ENCODE assay signal across 17 cellular contexts in genomic region chr5:58094031-58094430, GRCh38.
DNase-seq lines count a peak whose midpoint lies in the region; ATAC-seq, FAIRE-seq and TF ChIP-seq lines count a peak whose summit lies in the region.
"Had no signal": no experiment of that assay in that cellular context is flagged by ENCODE, and none has a peak within 500 bp of the region (broad histone marks: within the 10 kb centered on the region; RNA-seq: fewer than 3 reads in every experiment).

No MANE protein-coding gene starts in this region.

- SMC1A ChIA-PET in GM12878 (lab: Charles Lee; ENCODE audit: uncharacterized antibody, unreplicated experiment), result no interaction called here

- H3K36me3 ChIP-seq in GM12878 (ENCODE audit: control insufficient read depth in 2 of 2, insufficient read depth in 2 of 2, low read length in 1 of 2) (no peaks in the 10 kb centered on the region), MG63 (no peaks in the 10 kb centered on the region)
- H3K36me3 ChIP-seq: vagina had no signal

- no peak for TF ChIP-seq RAD21 in GM12878 (IDR thresholded peaks at IDR 0.05; ENCODE audit: insufficient read depth, low read depth, low read length)

- no peak for TF ChIP-seq CTCF in GM12878 (IDR thresholded peaks at IDR 0.05 in 2 of 3, conservative IDR thresholded peaks at IDR 0.05 in 1 of 3; ENCODE audit: control insufficient read depth in 2 of 3, extremely low read depth in 1 of 3, insufficient read depth in 1 of 3, low read depth in 3 of 3, low read length in 3 of 3)
- TF ChIP-seq CTCF in GM13977 (IDR thresholded peaks at IDR 0.05; ENCODE audit: extremely low read depth, insufficient read depth, missing control alignments), result no peak

- no peak overlapping the region for H3K9ac ChIP-seq in GM12878 (ENCODE audit: control insufficient read depth, insufficient read depth, low read length)

- TF ChIP-seq POLR2A in GM12878 (IDR thresholded peaks at IDR 0.05; ENCODE audit: low read depth, low read length), result no peak

- H3K9me3 ChIP-seq in GM12878 (replicated peaks; ENCODE audit: control insufficient read depth, insufficient read depth, low read length), result no peaks in the 10 kb centered on the region
- no peaks in the 10 kb centered on the region for H3K9me3 ChIP-seq in MG63
- H3K9me3 ChIP-seq: psoas muscle, vagina had no signal

- H3K79me2 ChIP-seq in GM12878 (ENCODE audit: control insufficient read depth, insufficient read depth, low read length), result no peaks in the 10 kb centered on the region

- peak; percentile 4 for DNase-seq in stimulated activated CD4-positive, alpha-beta T cell treated with anti-CD3 and anti-CD28 coated beads, Interleukin-15, amount 100 ng/mL, for 24 hours
- no peak for DNase-seq in stimulated activated CD4-positive, alpha-beta T cell treated with anti-CD3 and anti-CD28 coated beads, Interleukin-4, amount 100 ng/mL, for 4 hours
- DNase-seq in LHCN-M2 (ENCODE audit: low read depth), result peak; percentile 23
- DNase-seq in GM12878 (ENCODE audit: low read depth, low spot score), result peak; percentile 3
- DNase-seq in MG63, result no peak
- DNase-seq in anterior cingulate cortex (lab: John Stamatoyannopoulos, UW), result no peak
- DNase-seq in GM03348 (ENCODE audit: low spot score), result no peak
- DNase-seq in GM13977 (ENCODE audit: low spot score), result no peak
- DNase-seq: activated T-cell treated with anti-CD3 and anti-CD28 coated beads, Interleukin-2, amount 50 U/mL, for 4 hours; effector CD4-positive, alpha-beta T cell; kidney glomerular epithelial cell; NCI-H1436; NCI-H524 treated with DMSO at 0.1 percent for 48 hours; psoas muscle had no signal

- ATAC-seq in GM12878, result peak; percentile 28; the same call in 1 of the 3 replicates
- ATAC-seq: activated T-cell treated with anti-CD3 and anti-CD28 coated beads, Interleukin-2, amount 50 U/mL, for 4 hours; HCT116; psoas muscle had no signal

- H3K4me1 ChIP-seq in GM12878 (ENCODE audit: control insufficient read depth, insufficient read depth, low read length), result no peaks in the 10 kb centered on the region
- H3K4me1 ChIP-seq: psoas muscle, vagina had no signal

- POLR2A ChIA-PET in GM12878 (lab: Charles Lee), result no interaction called here

- H3K4me2 ChIP-seq in GM12878 (ENCODE audit: control insufficient read depth, insufficient read depth), result no peak overlapping the region

- no peak overlapping the region for H2AFZ ChIP-seq in GM12878 (ENCODE audit: control insufficient read depth, low read depth, low read length)

- FAIRE-seq in GM12878 (lab: Jason Lieb, UNC), result no peak

- WGBS in GM12878 (ENCODE audit: insufficient coverage, insufficient replicate concordance, low lambda C conversion rate, missing lambda C conversion rate), result 2% methylated on average over 5 of the region's 5 CpGs

- in situ Hi-C loops in GM12878 (cut with MboI) (no loop called here), GM13977 (cut with MboI; ENCODE audit: low pct_unique_long_range_greater_than_20kb, low sequenced_read_pairs, unreplicated experiment) (no loop called here)

- H4K20me1 ChIP-seq in GM12878 (ENCODE audit: control insufficient read depth, insufficient read depth), result no peaks in the 10 kb centered on the region

- H3K27ac ChIP-seq in GM12878 (ENCODE audit: control insufficient read depth, insufficient read depth), result no peak overlapping the region
- H3K27ac ChIP-seq: psoas muscle, vagina, VCaP had no signal

- no peaks in the 10 kb centered on the region for H3K27me3 ChIP-seq in GM12878 (replicated peaks in 1 of 2; ENCODE audit: control insufficient read depth in 2 of 2, insufficient read depth in 2 of 2, low read length in 1 of 2)
- no peaks in the 10 kb centered on the region for H3K27me3 ChIP-seq in MG63
- H3K27me3 ChIP-seq: vagina had no signal

- no peak overlapping the region for H3K4me3 ChIP-seq in GM12878
- no peak overlapping the region for H3K4me3 ChIP-seq in MG63
- H3K4me3 ChIP-seq: psoas muscle, vagina had no signal

- CTCF ChIA-PET in GM12878 (lab: Yijun Ruan, JAX), result interaction anchor here (0.8 kb wide), 1 partner anchor 1083 kb away, joined by 3 read pairs; no protein-coding TSS in a partner anchor

- intact Hi-C loops in GM12878 (cut with micrococcal nuclease; ENCODE audit: unreplicated experiment), result no loop called here

- no peak for TF ChIP-seq EP300 in GM12878 (IDR thresholded peaks at IDR 0.05; ENCODE audit: borderline replicate concordance in 1 of 2, control insufficient read depth in 1 of 2, low read depth in 2 of 2, low read length in 2 of 2)

- RAD21 ChIA-PET in GM12878 (lab: Charles Lee; ENCODE audit: unreplicated experiment), result no interaction called here

- BruUV-seq in GM12878 (replicated peaks; lab: Mats Ljungman, UMichigan), result no TSS peak

TF ChIP-seq in GM12878, 131 proteins besides CTCF, POLR2A, EP300 and RAD21:
- TF ChIP-seq CREB1 (IDR thresholded peaks at IDR 0.05; ENCODE audit: low read depth), result no peak
- TF ChIP-seq ZSCAN29 (IDR thresholded peaks at IDR 0.05), result no peak
- no peak for TF ChIP-seq CEBPZ (IDR thresholded peaks at IDR 0.05; ENCODE audit: low read depth, low read length)
- TF ChIP-seq ZBTB40 (IDR thresholded peaks at IDR 0.05; ENCODE audit: borderline replicate concordance), result no peak
- TF ChIP-seq SMC3 (IDR thresholded peaks at IDR 0.05; ENCODE audit: borderline replicate concordance, low read length), result no peak
- no peak for TF ChIP-seq HDGF (IDR thresholded peaks at IDR 0.05)

Comparison
In these comparisons a context has a peak if more than half of its experiments do, and no peak if none do; other contexts are left out.
1. DNase-seq: peak in stimulated activated CD4-positive, alpha-beta T cell treated with anti-CD3 and anti-CD28 coated beads, Interleukin-15, amount 100 ng/mL, for 24 hours (single experiment), LHCN-M2 (single experiment) and GM12878 (single experiment); none in stimulated activated CD4-positive, alpha-beta T cell treated with anti-CD3 and anti-CD28 coated beads, Interleukin-4, amount 100 ng/mL, for 4 hours (0 of 2), MG63 (single experiment), anterior cingulate cortex (0 of 58), GM03348 (single experiment) and GM13977 (single experiment).